ENCODE assay signal across 1 cellular context in genomic region chr16:30541502-30542329, GRCh38.
TF ChIP-seq lines count a peak whose summit lies in the region.

No MANE protein-coding gene starts in this region.

TF ChIP-seq in SK-N-SH treated with all-trans-retinoic acid at 6 μM for 48 hours, 23 proteins besides CTCF, POLR2A, EP300 and RAD21 (continued from another document):
- TF ChIP-seq, protein P1, sequence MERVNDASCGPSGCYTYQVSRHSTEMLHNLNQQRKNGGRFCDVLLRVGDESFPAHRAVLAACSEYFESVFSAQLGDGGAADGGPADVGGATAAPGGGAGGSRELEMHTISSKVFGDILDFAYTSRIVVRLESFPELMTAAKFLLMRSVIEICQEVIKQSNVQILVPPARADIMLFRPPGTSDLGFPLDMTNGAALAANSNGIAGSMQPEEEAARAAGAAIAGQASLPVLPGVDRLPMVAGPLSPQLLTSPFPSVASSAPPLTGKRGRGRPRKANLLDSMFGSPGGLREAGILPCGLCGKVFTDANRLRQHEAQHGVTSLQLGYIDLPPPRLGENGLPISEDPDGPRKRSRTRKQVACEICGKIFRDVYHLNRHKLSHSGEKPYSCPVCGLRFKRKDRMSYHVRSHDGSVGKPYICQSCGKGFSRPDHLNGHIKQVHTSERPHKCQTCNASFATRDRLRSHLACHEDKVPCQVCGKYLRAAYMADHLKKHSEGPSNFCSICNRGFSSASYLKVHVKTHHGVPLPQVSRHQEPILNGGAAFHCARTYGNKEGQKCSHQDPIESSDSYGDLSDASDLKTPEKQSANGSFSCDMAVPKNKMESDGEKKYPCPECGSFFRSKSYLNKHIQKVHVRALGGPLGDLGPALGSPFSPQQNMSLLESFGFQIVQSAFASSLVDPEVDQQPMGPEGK (CRISPR knock-in tag; IDR thresholded peaks at IDR 0.05; ENCODE audit: borderline replicate concordance) = no peak
- no peak for TF ChIP-seq BACH2 (CRISPR knock-in tag; IDR thresholded peaks at IDR 0.05; ENCODE audit: borderline replicate concordance)
TF ChIP-seq in SK-N-SH treated with all-trans-retinoic acid at 6 μM for 48 hours: peak in this region for 0.
